In the genomic region with DNA sequence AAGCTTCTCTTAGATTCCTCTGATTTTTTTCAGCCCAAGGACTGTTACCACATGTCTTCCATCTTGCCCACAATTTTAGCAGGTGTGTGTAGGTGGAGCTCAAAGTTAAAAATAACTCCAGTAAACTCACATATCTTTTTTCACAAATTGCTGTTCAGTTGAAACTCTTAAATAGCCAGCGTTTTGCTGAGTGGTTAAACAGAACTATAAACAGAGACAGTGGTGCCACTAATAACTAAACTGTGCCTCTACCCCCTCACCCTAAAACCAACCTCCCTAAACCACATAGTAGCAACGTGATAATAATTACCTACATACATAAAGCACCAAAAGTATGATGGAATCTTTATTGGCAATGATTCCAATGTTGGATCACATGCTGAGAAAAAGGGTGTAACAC, we compare ENCODE assay signal across 18 cellular contexts.
A peak's percentile ranks its signal among the peaks of the same experiment; 100 is the strongest.
DNase-seq lines count a peak whose midpoint lies in the region; ATAC-seq and TF ChIP-seq lines count a peak whose summit lies in the region.
"Had no signal": no experiment of that assay in that cellular context is flagged by ENCODE, and none has a peak within 500 bp of the region (broad histone marks: within the 10 kb centered on the region; RNA-seq: fewer than 3 reads in every experiment).

No MANE protein-coding gene starts in this region.

- H3K27ac ChIP-seq in MM.1S (ENCODE audit: low read length) = peak overlapping the region; percentile 61; the same call in 1 of the 2 replicates
- H3K27ac ChIP-seq: brain microvascular endothelial cell, gastroesophageal sphincter had no signal

- no peaks in the 10 kb centered on the region for H3K4me1 Mint-ChIP-seq in WTC11
- H3K4me1 Mint-ChIP-seq: CD14-positive monocyte had no signal

- peaks cover 33% of the 10 kb centered on the region for H3K4me1 ChIP-seq in MM.1S (ENCODE audit: low read length)
- H3K4me1 ChIP-seq: gastroesophageal sphincter had no signal

- no peaks in the 10 kb centered on the region for H3K36me3 ChIP-seq in MM.1S (replicated peaks; ENCODE audit: insufficient read depth, low read length)
- H3K36me3 ChIP-seq: brain microvascular endothelial cell, gastroesophageal sphincter had no signal

- H3K27ac Mint-ChIP-seq in WTC11 = no peak overlapping the region
- H3K27ac Mint-ChIP-seq: activated T-helper 2 cell treated with anti-CD3 and anti-CD28 coated beads, Interferon-gamma antibody, Interleukin-2, Interleukin-4, amounts not matched to agents 10 μg/mL and 5 μg/mL and 100 μg/mL, durations not matched to agents 14 hours and 24 hours and 36 hours; CD14-positive monocyte had no signal

- DNase-seq in MM.1S (peak; percentile 92), activated gamma-delta T cell treated with Interleukin-2 at 50 U/mL for 16 hours (no peak), AG20443 (ENCODE audit: low spot score) (no peak), WTC11 (ENCODE audit: low spot score) (no peak), GM13977 (ENCODE audit: low spot score) (no peak)
- DNase-seq: activated CD4-positive, alpha-beta T cell treated with anti-CD3 and anti-CD28 coated beads, Interleukin-2, amount 50 U/mL, for 1 hour; brain microvascular endothelial cell; effector memory CD4-positive, alpha-beta T cell; GDM1; kidney glomerular epithelial cell; NCI-H146; right cardiac atrium had no signal

- H3K9me3 ChIP-seq in MM.1S (replicated peaks; ENCODE audit: insufficient read depth, low read length) = no peaks in the 10 kb centered on the region
- H3K9me3 ChIP-seq: gastroesophageal sphincter had no signal

- no peaks in the 10 kb centered on the region for H4K20me1 ChIP-seq in MM.1S (ENCODE audit: insufficient read depth, low read length)

- in situ Hi-C loops in GM13977 (cut with MboI; ENCODE audit: low pct_unique_long_range_greater_than_20kb, low sequenced_read_pairs, unreplicated experiment) = no loop called here

- no peak overlapping the region; the same call in 1 of the 2 replicates for H3K4me3 ChIP-seq in MM.1S (ENCODE audit: low read length)
- H3K4me3 ChIP-seq: gastroesophageal sphincter had no signal

- no peaks in the 10 kb centered on the region for H3K36me3 Mint-ChIP-seq in WTC11
- H3K36me3 Mint-ChIP-seq: CD14-positive monocyte had no signal

- POLR2A ChIA-PET in WTC11 (lab: Charles Lee) = no interaction called here

- TF ChIP-seq CTCF in MM.1S (IDR thresholded peaks at IDR 0.05; ENCODE audit: low read length) (no peak), WTC11 (IDR thresholded peaks at IDR 0.05) (no peak), GM13977 (IDR thresholded peaks at IDR 0.05; ENCODE audit: extremely low read depth, insufficient read depth, missing control alignments) (no peak)

- no peak overlapping the region for H3K4me3 Mint-ChIP-seq in WTC11
- H3K4me3 Mint-ChIP-seq: CD14-positive monocyte had no signal

- peak overlapping the region; percentile 34 for H3K4me2 ChIP-seq in MM.1S (ENCODE audit: low read depth, low read length)

- no peaks in the 10 kb centered on the region for H3K9me2 ChIP-seq in MM.1S (replicated peaks; ENCODE audit: insufficient read depth, low read length)

- peak overlapping the region; percentile 18; the same call in 1 of the 2 replicates for H2AFZ ChIP-seq in MM.1S (ENCODE audit: low read length)

- CTCF ChIA-PET in WTC11 (lab: Charles Lee) = interaction anchor here (1.5 kb wide), 1 partner anchor 360 kb away, joined by 3 read pairs; no protein-coding TSS in a partner anchor

- ATAC-seq in GM18867 (IDR thresholded peaks at IDR 0.05; ENCODE audit: unreplicated experiment) = peak; percentile 84
- ATAC-seq in GM21515 (IDR thresholded peaks at IDR 0.05; ENCODE audit: unreplicated experiment) = peak; percentile 75
- peak; percentile 79 for ATAC-seq in HG03025 (IDR thresholded peaks at IDR 0.05; ENCODE audit: low FRiP score, unreplicated experiment)
- ATAC-seq in WTC11 = no peak
- ATAC-seq: gastroesophageal sphincter, right cardiac atrium had no signal

- H3K9me3 Mint-ChIP-seq in WTC11 = no peaks in the 10 kb centered on the region
- H3K9me3 Mint-ChIP-seq: activated T-helper 2 cell treated with anti-CD3 and anti-CD28 coated beads, Interferon-gamma antibody, Interleukin-2, Interleukin-4, amounts not matched to agents 10 μg/mL and 5 μg/mL and 100 μg/mL, durations not matched to agents 14 hours and 24 hours and 36 hours had no signal

- no peaks in the 10 kb centered on the region for H3K27me3 ChIP-seq in MM.1S (replicated peaks; ENCODE audit: insufficient read depth, low read length)
- H3K27me3 ChIP-seq: brain microvascular endothelial cell, gastroesophageal sphincter had no signal

- no peaks in the 10 kb centered on the region for H3K79me2 ChIP-seq in MM.1S (ENCODE audit: low read length)

- H3K27me3 Mint-ChIP-seq in WTC11 (ENCODE audit: low read depth) = no peaks in the 10 kb centered on the region

- peaks cover 18% of the 10 kb centered on the region; the same call in 1 of the 2 replicates for H3F3A ChIP-seq in MM.1S (ENCODE audit: insufficient read depth, low read length)

- no peak overlapping the region for H3K9ac ChIP-seq in MM.1S (ENCODE audit: low read length)

TF ChIP-seq in WTC11, 78 proteins besides CTCF, POLR2A, EP300 and RAD21:
- TF ChIP-seq GTF2I (CRISPR knock-in tag; conservative IDR thresholded peaks at IDR 0.05) (no peak), ZNF263 (CRISPR knock-in tag; IDR thresholded peaks at IDR 0.05; ENCODE audit: low read depth) (no peak), FOXK1 (CRISPR knock-in tag; IDR thresholded peaks at IDR 0.05) (no peak), HMGA2 (CRISPR knock-in tag; IDR thresholded peaks at IDR 0.05) (no peak), NR3C1 (CRISPR knock-in tag; conservative IDR thresholded peaks at IDR 0.05; ENCODE audit: low read depth) (no peak)
- TF ChIP-seq, protein P1, sequence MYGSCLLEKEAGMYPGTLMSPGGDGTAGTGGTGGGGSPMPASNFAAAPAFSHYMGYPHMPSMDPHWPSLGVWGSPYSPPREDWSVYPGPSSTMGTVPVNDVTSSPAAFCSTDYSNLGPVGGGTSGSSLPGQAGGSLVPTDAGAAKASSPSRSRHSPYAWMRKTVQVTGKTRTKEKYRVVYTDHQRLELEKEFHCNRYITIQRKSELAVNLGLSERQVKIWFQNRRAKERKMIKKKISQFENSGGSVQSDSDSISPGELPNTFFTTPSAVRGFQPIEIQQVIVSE (CRISPR knock-in tag; IDR thresholded peaks at IDR 0.05; ENCODE audit: borderline replicate concordance) = no peak
- TF ChIP-seq, protein P2, sequence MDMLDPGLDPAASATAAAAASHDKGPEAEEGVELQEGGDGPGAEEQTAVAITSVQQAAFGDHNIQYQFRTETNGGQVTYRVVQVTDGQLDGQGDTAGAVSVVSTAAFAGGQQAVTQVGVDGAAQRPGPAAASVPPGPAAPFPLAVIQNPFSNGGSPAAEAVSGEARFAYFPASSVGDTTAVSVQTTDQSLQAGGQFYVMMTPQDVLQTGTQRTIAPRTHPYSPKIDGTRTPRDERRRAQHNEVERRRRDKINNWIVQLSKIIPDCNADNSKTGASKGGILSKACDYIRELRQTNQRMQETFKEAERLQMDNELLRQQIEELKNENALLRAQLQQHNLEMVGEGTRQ (CRISPR knock-in tag; IDR thresholded peaks at IDR 0.05) = no peak
